27 cellular contexts compared by ENCODE assay signal in genomic region chr2:231357048-231357447, GRCh38. TPM values are rescaled to one million over a fixed set of nuclear protein-coding genes. Genes with fewer than 3 reads are reported as not detected.
DNase-seq lines count a peak whose midpoint lies in the region; ATAC-seq and TF ChIP-seq lines count a peak whose summit lies in the region.
"Had no signal": no experiment of that assay in that cellular context is flagged by ENCODE, and none has a peak within 500 bp of the region (broad histone marks: within the 10 kb centered on the region; RNA-seq: fewer than 3 reads in every experiment).

No MANE protein-coding gene starts in this region.

- peak overlapping the region; percentile 64 for H3K27ac ChIP-seq in MM.1S (ENCODE audit: low read length)
- H3K27ac ChIP-seq: A549; BLaER1 treated with 17β-estradiol and CSF1 and Interleukin-3, amounts not matched to agents 10 nM and 100 nM; Peyer's patch had no signal

- peaks cover 15% of the 10 kb centered on the region for H3K4me1 ChIP-seq in MM.1S (ENCODE audit: low read length)
- H3K4me1 ChIP-seq: A549 had no signal

- DNase-seq in H7 (peak; percentile 36), MM.1S (no peak), chondrocyte (ENCODE audit: low spot score) (peak; percentile 75), neural crest cell (ENCODE audit: low read depth, low spot score) (no peak), NCI-H2171 treated with DMSO at 0.1 percent for 48 hours (lab: John Stamatoyannopoulos, UW) (no peak)
- DNase-seq: AML-193; CD4-positive, alpha-beta T cell; COR-L47; DMS53; GOT3; Kasumi-1; MV-4-11; NCI-H1105 treated with DMSO at 0.1 percent for 48 hours; NCI-H146; NCI-H1930; NCI-H2107; NCI-H446 treated with DMSO at 0.1 percent for 48 hours; NCI-H526; NCI-H82; SK-N-SH; SW 1271 had no signal

- H3K9me3 ChIP-seq in MM.1S (replicated peaks; ENCODE audit: insufficient read depth, low read length), result no peaks in the 10 kb centered on the region
- H3K9me3 ChIP-seq: A549; BLaER1 treated with 17β-estradiol and CSF1 and Interleukin-3, amounts not matched to agents 10 nM and 100 nM; Peyer's patch; SK-N-SH had no signal

- H3K4me3 ChIP-seq in H7 (ENCODE audit: insufficient read depth, low read depth, low read length) (no peak overlapping the region), MM.1S (ENCODE audit: low read length) (no peak overlapping the region)
- H3K4me3 ChIP-seq: A549; BLaER1 treated with 17β-estradiol and CSF1 and Interleukin-3, amounts not matched to agents 10 nM and 100 nM; Peyer's patch had no signal

- H3K4me3 Mint-ChIP-seq in chondrocyte (ENCODE audit: unreplicated experiment) (no peak overlapping the region), neural crest cell (no peak overlapping the region)
- H3K4me3 Mint-ChIP-seq: CD4-positive, alpha-beta T cell had no signal

- H3K36me3 Mint-ChIP-seq in chondrocyte (ENCODE audit: low read depth), result peaks cover 7% of the 10 kb centered on the region
- H3K36me3 Mint-ChIP-seq in neural crest cell (ENCODE audit: low read depth), result no peaks in the 10 kb centered on the region

- H3K27me3 ChIP-seq in H7 (ENCODE audit: control insufficient read depth, insufficient read depth, low read length) (no peaks in the 10 kb centered on the region), MM.1S (replicated peaks; ENCODE audit: insufficient read depth, low read length) (no peaks in the 10 kb centered on the region)
- H3K27me3 ChIP-seq: BLaER1 treated with 17β-estradiol and CSF1 and Interleukin-3, amounts not matched to agents 10 nM and 100 nM; Peyer's patch had no signal

- no peaks in the 10 kb centered on the region for H3K9me3 Mint-ChIP-seq in chondrocyte (ENCODE audit: low read depth)
- peaks cover 3% of the 10 kb centered on the region for H3K9me3 Mint-ChIP-seq in neural crest cell
- H3K9me3 Mint-ChIP-seq: CD4-positive, alpha-beta T cell had no signal

- H3K4me1 Mint-ChIP-seq in chondrocyte (ENCODE audit: low read depth) (peaks cover 8% of the 10 kb centered on the region), neural crest cell (peaks cover 12% of the 10 kb centered on the region)

- no peaks in the 10 kb centered on the region for H3K79me2 ChIP-seq in MM.1S (ENCODE audit: low read length)

- H3K9me2 ChIP-seq in MM.1S (replicated peaks; ENCODE audit: insufficient read depth, low read length), result no peaks in the 10 kb centered on the region
- H3K9me2 ChIP-seq: SK-N-SH had no signal

- peaks cover 10% of the 10 kb centered on the region for H3F3A ChIP-seq in MM.1S (ENCODE audit: insufficient read depth, low read length)

- H3K27me3 Mint-ChIP-seq in chondrocyte (ENCODE audit: low read depth) (no peaks in the 10 kb centered on the region), neural crest cell (ENCODE audit: low read depth) (no peaks in the 10 kb centered on the region)
- H3K27me3 Mint-ChIP-seq: CD4-positive, alpha-beta T cell had no signal

- no peak overlapping the region; the same call in 1 of the 2 replicates for H3K9ac ChIP-seq in MM.1S (ENCODE audit: low read length)
- H3K9ac ChIP-seq: SK-N-SH had no signal

- no peak for TF ChIP-seq CTCF in MM.1S (IDR thresholded peaks at IDR 0.05; ENCODE audit: low read length)
- no peak for TF ChIP-seq CTCF in chondrocyte (IDR thresholded peaks at IDR 0.05)
- no peak for TF ChIP-seq CTCF in neural crest cell (conservative IDR thresholded peaks at IDR 0.05)

- no peak for ATAC-seq in esophagus mucosa
- ATAC-seq in HG02798 (IDR thresholded peaks at IDR 0.05; ENCODE audit: poor library complexity, unreplicated experiment), result no peak
- ATAC-seq: A549, HCT116 had no signal

- peak overlapping the region; percentile 41 for H2AFZ ChIP-seq in MM.1S (ENCODE audit: low read length)

- H4K20me1 ChIP-seq in MM.1S (ENCODE audit: insufficient read depth, low read length), result no peaks in the 10 kb centered on the region
- H4K20me1 ChIP-seq: BLaER1 treated with 17β-estradiol and CSF1 and Interleukin-3, amounts not matched to agents 10 nM and 100 nM had no signal

- H3K36me3 ChIP-seq in H7 (replicated peaks; ENCODE audit: control insufficient read depth, insufficient read depth, low read length) (no peaks in the 10 kb centered on the region), MM.1S (replicated peaks; ENCODE audit: insufficient read depth, low read length) (no peaks in the 10 kb centered on the region)
- H3K36me3 ChIP-seq: BLaER1 treated with 17β-estradiol and CSF1 and Interleukin-3, amounts not matched to agents 10 nM and 100 nM had no signal

- H3K4me2 ChIP-seq in MM.1S (ENCODE audit: low read depth, low read length), result peak overlapping the region; percentile 11; the same call in 1 of the 2 replicates
- H3K4me2 ChIP-seq: A549; BLaER1 treated with 17β-estradiol and CSF1 and Interleukin-3, amounts not matched to agents 10 nM and 100 nM; SK-N-SH had no signal

- H3K27ac Mint-ChIP-seq in chondrocyte (ENCODE audit: unreplicated experiment) (no peak overlapping the region), neural crest cell (ENCODE audit: unreplicated experiment) (peak overlapping the region; percentile 81)
- H3K27ac Mint-ChIP-seq: CD4-positive, alpha-beta T cell had no signal

RNA-seq across cellular contexts. Expression of gene B3GNT7, which starts 38.5 kb away (rescaled TPM):
- total RNA-seq in H7 (2014; rRNA removed; shearing (Covaris generic)), result 52.9 and 70.4 TPM in 2 replicates
- total RNA-seq in chondrocyte (1.7 to 1.9 TPM (median 1.8 TPM) in 3 replicates), neural crest cell (0.61 and 0.79 TPM in 2 replicates), esophagus mucosa (5.5 TPM)

Comparison
In these comparisons a context has a peak if more than half of its experiments do, and no peak if none do; other contexts are left out.
1. DNase-seq: peak in H7 (single experiment) and chondrocyte (single experiment); none in MM.1S (single experiment), neural crest cell (single experiment) and NCI-H2171 treated with DMSO at 0.1 percent for 48 hours (single experiment).